Comparison of ENCODE assay signal across 21 cellular contexts in the genomic region with DNA sequence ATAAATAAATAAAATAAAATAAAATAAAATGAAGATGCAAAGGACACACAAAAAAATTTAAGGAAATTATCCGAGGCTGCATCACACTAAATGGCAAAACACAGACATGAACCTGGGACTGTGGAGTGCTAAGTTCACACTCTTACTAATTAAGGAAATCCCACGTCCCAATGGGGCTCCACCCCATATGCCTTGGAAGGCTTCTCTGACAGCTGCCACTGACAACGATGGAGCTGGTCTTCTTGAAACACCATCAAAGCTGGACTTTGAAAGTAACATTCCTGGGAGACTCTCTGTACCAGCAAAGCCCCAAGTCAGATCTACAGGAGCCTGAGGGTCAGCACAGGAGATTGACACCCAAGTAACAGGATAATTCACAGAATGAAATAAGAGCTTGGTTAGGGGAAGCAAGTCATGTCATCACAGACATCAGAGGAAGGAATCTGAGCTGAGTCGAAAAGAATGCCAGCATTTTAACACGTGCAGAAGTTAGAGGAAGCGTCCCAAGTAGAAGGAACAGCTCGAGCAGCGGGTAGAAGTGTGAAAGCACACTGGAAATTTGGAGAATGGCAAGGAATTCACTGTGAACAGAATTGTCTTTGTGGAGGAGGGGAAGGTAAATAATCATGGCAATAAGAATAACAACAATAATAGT. TPM values are rescaled to one million over a fixed set of nuclear protein-coding genes. Genes with fewer than 3 reads are reported as not detected.
DNase-seq lines count a peak whose midpoint lies in the region; ATAC-seq and TF ChIP-seq lines count a peak whose summit lies in the region.
"Had no signal": no experiment of that assay in that cellular context is flagged by ENCODE, and none has a peak within 500 bp of the region (broad histone marks: within the 10 kb centered on the region; RNA-seq: fewer than 3 reads in every experiment).

No MANE protein-coding gene starts in this region.

- TF ChIP-seq CTCF in foreskin fibroblast (IDR thresholded peaks at IDR 0.05; ENCODE audit: low read depth, low read length) (no peak), neutrophil (IDR thresholded peaks at IDR 0.05) (no peak)

- H3K27me3 Mint-ChIP-seq in T-cell: no peaks in the 10 kb centered on the region
- H3K27me3 Mint-ChIP-seq: IgD-negative memory B cell had no signal

- ATAC-seq in T-cell (replicated peaks in 1 of 4): no peak
- ATAC-seq in GM21381 (IDR thresholded peaks at IDR 0.05; ENCODE audit: unreplicated experiment): no peak
- no peak for ATAC-seq in HG03196 (IDR thresholded peaks at IDR 0.05; ENCODE audit: unreplicated experiment)
- ATAC-seq in HG02885 (IDR thresholded peaks at IDR 0.05; ENCODE audit: poor library complexity, unreplicated experiment): no peak
- ATAC-seq: HCT116, left lung, Right ventricle myocardium inferior had no signal

- no peak overlapping the region for H3K4me3 ChIP-seq in foreskin fibroblast (ENCODE audit: low read depth in 1 of 2, low read length in 2 of 2)
- no peak overlapping the region for H3K4me3 ChIP-seq in neutrophil (ENCODE audit: low read depth in 1 of 2, low read length in 1 of 2)
- H3K4me3 ChIP-seq: colonic mucosa, esophagus muscularis mucosa, left lung had no signal

- H3K4me1 Mint-ChIP-seq in T-cell: peaks cover 79 to 87% (median 81%) of the 10 kb centered on the region in 3 donors

- H3K27me3 ChIP-seq in neutrophil: no peaks in the 10 kb centered on the region
- H3K27me3 ChIP-seq: colonic mucosa, esophagus muscularis mucosa, left lung had no signal

- H3K27ac Mint-ChIP-seq in T-cell: peak overlapping the region; percentile 2 to 56
- H3K27ac Mint-ChIP-seq: IgD-negative memory B cell had no signal

- no peaks in the 10 kb centered on the region for H3K9me3 ChIP-seq in neutrophil
- H3K9me3 ChIP-seq: colonic mucosa, esophagus muscularis mucosa, left lung had no signal

- peak overlapping the region in 1 of 3 donors; percentile 8 for H3K4me3 Mint-ChIP-seq in T-cell

- peaks cover 94 to 95% of the 10 kb centered on the region in 2 experiments for H3K4me1 ChIP-seq in neutrophil (ENCODE audit: control insufficient read depth in 1 of 2, insufficient read depth in 1 of 2, low read depth in 1 of 2, low read length in 1 of 2)
- H3K4me1 ChIP-seq: colonic mucosa had no signal

- no peaks in the 10 kb centered on the region for H3K9me3 Mint-ChIP-seq in T-cell
- H3K9me3 Mint-ChIP-seq: IgD-negative memory B cell had no signal

- H3K27ac ChIP-seq in neutrophil: peak overlapping the region; percentile 70
- H3K27ac ChIP-seq: colonic mucosa, esophagus muscularis mucosa had no signal

- peaks cover 2% of the 10 kb centered on the region for H3K36me3 ChIP-seq in neutrophil
- H3K36me3 ChIP-seq: colonic mucosa, esophagus muscularis mucosa had no signal

- DNase-seq in CD1c-positive myeloid dendritic cell (ENCODE audit: extremely low spot score) (peak; percentile 70), T-cell (no peak), foreskin fibroblast (peak; percentile 39 to 60)
- DNase-seq in stimulated activated CD4-positive, alpha-beta T cell treated with anti-CD3 and anti-CD28 coated beads, Interleukin-4, amount 100 ng/mL, for 24 hours: no peak
- DNase-seq: amniotic stem cell; colonic mucosa; DMS79; hypothalamus; left lung; NCI-H1105; stimulated activated naive CD4-positive, alpha-beta T cell treated with Interleukin-2 at 50 U/mL for 16 hours; T-helper 9 cell had no signal

- peaks cover 3% of the 10 kb centered on the region for H3K36me3 Mint-ChIP-seq in T-cell

- CTCF ChIA-PET in T-cell (lab: Charles Lee): no interaction called here

- POLR2A ChIA-PET in T-cell (lab: Charles Lee): interaction anchor here in 1 of 2 donors (0.6 kb wide), 1 partner anchor 69 kb away, joined by 3 read pairs; no protein-coding TSS in a partner anchor

RNA-seq across cellular contexts. Expression of gene TPST2, which starts 13.8 kb away (rescaled TPM):
- 10 to 100 TPM; 30.3 to 42.1 (median 38.0) TPM for total RNA-seq in T-cell

RNA-seq across cellular contexts. Expression of gene CRYBB1, which starts 41.7 kb away (rescaled TPM):
- total RNA-seq in T-cell: not detected

RNA-seq across cellular contexts. Expression of gene CRYBA4, which starts 45.6 kb away (rescaled TPM):
- total RNA-seq in T-cell: not detected
- total RNA-seq: esophagus muscularis mucosa, left lung, Right ventricle myocardium inferior, urinary bladder had no signal

Comparison
In these comparisons a context has a peak if more than half of its experiments do, and no peak if none do; other contexts are left out.
1. DNase-seq: peak in CD1c-positive myeloid dendritic cell (single experiment) and foreskin fibroblast (2 of 2); none in T-cell (0 of 34) and stimulated activated CD4-positive, alpha-beta T cell treated with anti-CD3 and anti-CD28 coated beads, Interleukin-4, amount 100 ng/mL, for 24 hours (single experiment).